ENCODE assay signal across 11 cellular contexts in the genomic region with DNA sequence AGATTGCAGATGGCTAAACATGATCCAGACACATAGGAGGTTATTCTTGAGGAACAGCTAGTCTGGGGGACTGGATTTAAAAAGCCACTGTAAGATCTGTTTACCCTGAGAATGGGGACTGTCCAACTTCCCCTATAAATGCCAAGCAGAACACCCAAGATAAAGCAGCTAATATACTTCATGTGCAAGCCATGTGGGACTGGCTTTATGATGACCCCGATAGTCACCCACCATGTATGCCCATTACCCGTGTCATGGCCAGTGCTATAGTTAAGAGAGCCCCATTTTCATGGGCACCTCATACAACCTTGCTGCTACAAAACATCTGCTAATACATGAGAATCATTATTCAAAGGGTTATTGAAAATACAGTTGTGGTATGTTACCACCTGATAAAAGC.
"Had no signal": no experiment of that assay in that cellular context is flagged by ENCODE, and none has a peak within 500 bp of the region (broad histone marks: within the 10 kb centered on the region; RNA-seq: fewer than 3 reads in every experiment).

No MANE protein-coding gene starts in this region.

- H3K4me3 ChIP-seq: colonic mucosa, esophagus squamous epithelium, hepatocyte, left lung, prostate gland, skin epidermis had no signal

- H3K4me3 Mint-ChIP-seq: activated naive CD4-positive, alpha-beta T cell treated with anti-CD3 and anti-CD28 coated beads, Interleukin-2, amount 10 ng/mL, durations not matched to agents 7 days and 5 days had no signal

- H3K9me3 Mint-ChIP-seq: activated naive CD4-positive, alpha-beta T cell treated with anti-CD3 and anti-CD28 coated beads, Interleukin-2, amount 10 ng/mL, durations not matched to agents 7 days and 5 days; T-cell had no signal

- DNase-seq: activated CD8-positive, alpha-beta memory T cell treated with anti-CD3 and anti-CD28 coated beads for 24 hours; activated naive CD4-positive, alpha-beta T cell treated with anti-CD3 and anti-CD28 coated beads, Interleukin-2, amount 10 ng/mL, durations not matched to agents 7 days and 5 days; colonic mucosa; esophagus squamous epithelium; left lung; right cardiac atrium; T-cell; WERI-Rb-1 had no signal

- H3K27me3 ChIP-seq: colonic mucosa, esophagus squamous epithelium, hepatocyte, left lung had no signal

- H3K27me3 Mint-ChIP-seq: activated naive CD4-positive, alpha-beta T cell treated with anti-CD3 and anti-CD28 coated beads, Interleukin-2, amount 10 ng/mL, durations not matched to agents 7 days and 5 days; T-cell had no signal

- ATAC-seq: left lung, right cardiac atrium had no signal

- H3K4me2 ChIP-seq: hepatocyte had no signal

- H3K27ac ChIP-seq: colonic mucosa, esophagus squamous epithelium, hepatocyte, left lung, prostate gland, skin epidermis, WERI-Rb-1 had no signal

- H3K4me1 ChIP-seq: colonic mucosa, prostate gland had no signal

- H3K27ac Mint-ChIP-seq: activated naive CD4-positive, alpha-beta T cell treated with anti-CD3 and anti-CD28 coated beads, Interleukin-2, amount 10 ng/mL, durations not matched to agents 7 days and 5 days had no signal

- H3K9me3 ChIP-seq: colonic mucosa, esophagus squamous epithelium, left lung, prostate gland had no signal

- H3K79me2 ChIP-seq: hepatocyte had no signal
